Comparison of ENCODE assay signal across 31 cellular contexts in genomic region chr11:70702040-70702648, GRCh38.
"Had no signal": no experiment of that assay in that cellular context is flagged by ENCODE, and none has a peak within 500 bp of the region (broad histone marks: within the 10 kb centered on the region; RNA-seq: fewer than 3 reads in every experiment).

No MANE protein-coding gene starts in this region.

- ATAC-seq: activated CD4-positive, CD25-positive, alpha-beta regulatory T cell treated with anti-CD3 and anti-CD28 coated beads, Interleukin-2, amount 50 U/mL, for 24 hours; activated CD8-positive, alpha-beta T cell treated with anti-CD3 and anti-CD28 coated beads for 36 hours; activated naive CD8-positive, alpha-beta T cell treated with anti-CD3 and anti-CD28 coated beads, Interleukin-2, amount 50 U/mL, for 24 hours; body of pancreas; effector memory CD8-positive, alpha-beta T cell; foreskin keratinocyte; gastrocnemius medialis; heart left ventricle; T-helper 17 cell had no signal

- DNase-seq: activated B cell treated with CpG ODN at 0.5 μM for 24 hours; activated CD4-positive, alpha-beta T cell treated with anti-CD3 and anti-CD28 coated beads for 48 hours; activated CD4-positive, alpha-beta T cell treated with anti-CD3 and anti-CD28 coated beads, Interleukin-2, amount 50 U/mL, for 1 hour; activated CD4-positive, alpha-beta T cell treated with anti-CD3 and anti-CD28 coated beads, Interleukin-2, amount 50 U/mL, for 48 hours; activated CD8-positive, alpha-beta memory T cell treated with anti-CD3 and anti-CD28 coated beads for 24 hours; activated CD8-positive, alpha-beta T cell treated with anti-CD3 and anti-CD28 coated beads for 36 hours; activated effector memory CD4-positive, alpha-beta T cell treated with anti-CD3 and anti-CD28 coated beads, Interleukin-2, amount 50 U/mL, for 16 hours; activated naive CD4-positive, alpha-beta T cell treated with anti-CD3 and anti-CD28 coated beads for 36 hours; activated naive CD8-positive, alpha-beta T cell treated with anti-CD3 and anti-CD28 coated beads for 36 hours; activated naive CD8-positive, alpha-beta T cell treated with anti-CD3 and anti-CD28 coated beads, Interleukin-2, amount 50 U/mL, for 24 hours; activated T-cell treated with anti-CD3 and anti-CD28 coated beads, Interleukin-2, amount 50 U/mL, for 1 hour; activated T-cell treated with anti-CD3 and anti-CD28 coated beads, Interleukin-2, amount 50 U/mL, for 48 hours; adrenal gland; amygdala; body of pancreas; caudate nucleus; cortex of kidney; dermis blood vessel endothelial cell; effector CD4-positive, alpha-beta T cell; effector memory CD8-positive, alpha-beta T cell; erythroblast; foreskin keratinocyte; gastrocnemius medialis; glutamatergic neuron; heart left ventricle; T-helper 17 cell; T1000; WERI-Rb-1 had no signal

- H3K9me3 ChIP-seq: adrenal gland, body of pancreas, esophagus muscularis mucosa, gastrocnemius medialis, heart left ventricle had no signal

- FAIRE-seq: colon had no signal

- H3K4me1 ChIP-seq: adrenal gland, esophagus muscularis mucosa, foreskin keratinocyte, gastrocnemius medialis, heart left ventricle had no signal

- H3K27me3 ChIP-seq: adrenal gland, body of pancreas, foreskin keratinocyte had no signal

- H3K36me3 ChIP-seq: adrenal gland, esophagus muscularis mucosa, gastrocnemius medialis, heart left ventricle, WERI-Rb-1 had no signal

- H3K4me3 ChIP-seq: adrenal gland, body of pancreas, esophagus muscularis mucosa, gastrocnemius medialis, heart left ventricle had no signal

- H3K27ac ChIP-seq: adrenal gland, body of pancreas, esophagus muscularis mucosa, foreskin keratinocyte, gastrocnemius medialis, heart left ventricle, WERI-Rb-1 had no signal
